In genomic region chr12:57181561-57182155, GRCh38 we compare ENCODE assay signal across 1 cellular context.
TF ChIP-seq lines count a peak whose summit lies in the region.

No MANE protein-coding gene starts in this region.

TF ChIP-seq in GM23338, 12 proteins besides CTCF, POLR2A, EP300 and RAD21:
- TF ChIP-seq EZH2phosphoT487 (IDR thresholded peaks at IDR 0.05; ENCODE audit: unreplicated experiment) (no peak), ETS1 (IDR thresholded peaks at IDR 0.05) (no peak), ZNF462 (CRISPR knock-in tag; IDR thresholded peaks at IDR 0.05) (no peak), ZNF114 (CRISPR knock-in tag; IDR thresholded peaks at IDR 0.05) (no peak), POLR2AphosphoS5 (IDR thresholded peaks at IDR 0.05; ENCODE audit: low read depth) (no peak), EZH2 (IDR thresholded peaks at IDR 0.05; ENCODE audit: low read depth, unreplicated experiment) (no peak), REST (IDR thresholded peaks at IDR 0.05; ENCODE audit: unreplicated experiment) (no peak), CREB1 (CRISPR knock-in tag; IDR thresholded peaks at IDR 0.05; ENCODE audit: low read depth) (no peak), JUNB (IDR thresholded peaks at IDR 0.05; ENCODE audit: unreplicated experiment) (no peak), NANOG (IDR thresholded peaks at IDR 0.05; ENCODE audit: borderline replicate concordance) (no peak), ZNF331 (CRISPR knock-in tag; IDR thresholded peaks at IDR 0.05; ENCODE audit: low read depth) (no peak)
